8 cellular contexts compared by ENCODE assay signal in the genomic region with DNA sequence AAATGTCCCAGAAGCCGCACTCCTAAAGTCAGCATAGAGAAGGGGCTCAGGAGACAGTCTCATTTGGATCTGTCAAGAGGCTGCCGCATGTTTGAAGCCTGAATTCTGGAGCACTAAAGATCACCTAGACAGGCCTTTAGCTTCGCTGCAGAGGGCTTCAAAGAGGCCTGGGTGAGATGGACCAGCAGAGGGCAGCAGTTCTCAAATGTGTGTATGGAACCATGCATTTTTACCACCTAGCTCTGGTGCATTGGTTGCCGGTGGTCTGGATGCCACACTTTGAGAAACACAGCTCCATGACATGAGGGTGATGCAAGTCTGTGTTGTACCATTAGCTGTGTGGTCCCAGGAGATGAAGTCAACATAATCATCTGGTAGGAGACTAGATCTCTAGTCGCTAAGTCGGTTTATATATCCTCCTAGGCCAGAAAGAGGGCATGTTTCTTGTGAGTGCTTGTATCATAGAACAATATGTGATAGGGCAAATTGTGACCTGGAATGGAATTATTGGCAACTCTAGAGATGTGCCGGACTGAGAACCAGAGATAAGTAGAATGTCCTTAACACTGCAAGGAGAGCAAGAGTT.
DNase-seq lines count a peak whose midpoint lies in the region; ATAC-seq and TF ChIP-seq lines count a peak whose summit lies in the region.

No MANE protein-coding gene starts in this region.

- H3K9me3 ChIP-seq in body of pancreas: no peaks in the 10 kb centered on the region

- no peaks in the 10 kb centered on the region for H3K36me3 ChIP-seq in body of pancreas (replicated peaks in 1 of 2; ENCODE audit: insufficient read depth in 1 of 2, low read depth in 2 of 2)

- H3K27me3 ChIP-seq in body of pancreas: no peaks in the 10 kb centered on the region

- peak; percentile 73 for ATAC-seq in HG02759 (IDR thresholded peaks at IDR 0.05; ENCODE audit: unreplicated experiment)
- ATAC-seq in body of pancreas: peak; percentile 68

- H3K4me1 ChIP-seq in body of pancreas: peaks cover 30% of the 10 kb centered on the region

- WGBS in body of pancreas, 2 donors: 38 to 44% methylated on average over 7 of the region's 7 CpGs

- intact Hi-C loops in body of pancreas (cut with DNase I): loop anchor here (5.0 kb wide), 1 partner anchor 186 kb away; no protein-coding TSS in a partner anchor

- DNase-seq in GM10266 (ENCODE audit: extremely low spot score): peak; percentile 58
- DNase-seq in NCI-H2029 treated with DMSO at 0.1 percent for 48 hours (lab: John Stamatoyannopoulos, UW): peak; percentile 49
- peak; percentile 71 for DNase-seq in UCSD-AML1 (lab: John Stamatoyannopoulos, UW; ENCODE audit: unreplicated experiment)
- DNase-seq in body of pancreas: peak; percentile 78 to 88 (median 79)
- peak; percentile 85 for DNase-seq in inferior parietal cortex (ENCODE audit: extremely low spot score)
- peak; percentile 52 to 54 for DNase-seq in stimulated activated CD4-positive, alpha-beta T cell treated with anti-CD3 and anti-CD28 coated beads, Interleukin-15, amount 100 ng/mL, for 1 hour (ENCODE audit: low read depth in 1 of 2, low spot score in 1 of 2)
- no peak for DNase-seq in NCI-H2107 (lab: John Stamatoyannopoulos, UW)

- TF ChIP-seq POLR2A in body of pancreas (IDR thresholded peaks at IDR 0.05): no peak

- TF ChIP-seq CTCF in GM10266 (IDR thresholded peaks at IDR 0.05; ENCODE audit: control insufficient read depth, insufficient read depth, low read depth, missing control alignments): peak; percentile 90
- TF ChIP-seq CTCF in body of pancreas (IDR thresholded peaks at IDR 0.05): peak; percentile 63 to 88 (median 71)

- no peak overlapping the region for H3K27ac ChIP-seq in body of pancreas

- H3K4me3 ChIP-seq in body of pancreas: no peak overlapping the region
